In the genomic region with DNA sequence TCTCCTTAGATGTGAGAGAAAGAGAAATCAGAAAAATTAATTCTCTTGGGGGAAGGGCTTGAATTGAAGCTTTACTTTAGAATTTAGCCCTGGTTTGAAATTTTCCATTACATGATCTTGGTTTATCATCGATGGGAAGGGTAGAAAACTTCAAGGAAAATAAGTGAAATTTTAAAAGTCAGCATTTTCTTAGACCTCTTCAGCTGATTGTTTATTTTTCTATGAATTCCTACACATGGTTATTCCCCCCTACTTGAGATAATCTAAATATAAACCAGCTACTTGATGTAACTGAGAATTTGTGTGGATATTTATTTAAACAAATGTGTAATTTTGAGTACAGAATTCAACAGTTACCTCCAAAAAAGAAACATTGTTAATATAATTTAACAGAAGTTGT, we compare ENCODE assay signal across 29 cellular contexts. TPM values are rescaled to one million over a fixed set of nuclear protein-coding genes. Genes with fewer than 3 reads are reported as not detected.
"Had no signal": no experiment of that assay in that cellular context is flagged by ENCODE, and none has a peak within 500 bp of the region (broad histone marks: within the 10 kb centered on the region; RNA-seq: fewer than 3 reads in every experiment).

No MANE protein-coding gene starts in this region.

- H3K27me3 ChIP-seq: ascending aorta, colonic mucosa had no signal

- H3K9me3 ChIP-seq: ascending aorta, colonic mucosa had no signal

- H3K4me1 ChIP-seq: ascending aorta, colonic mucosa had no signal

- H3K27ac ChIP-seq: ascending aorta, colonic mucosa had no signal

- ATAC-seq: activated CD8-positive, alpha-beta T cell treated with anti-CD3 and anti-CD28 coated beads, Interleukin-2, amount 10 ng/mL, durations not matched to agents 7 days and 5 days; activated naive CD8-positive, alpha-beta T cell treated with anti-CD3 and anti-CD28 coated beads, Interleukin-2, amount 50 U/mL, for 24 hours; PC-3; T-helper 17 cell; WTC11 had no signal

- H3K27ac Mint-ChIP-seq: activated CD8-positive, alpha-beta T cell treated with anti-CD3 and anti-CD28 coated beads, Interleukin-2, amount 10 ng/mL, durations not matched to agents 7 days and 5 days; activated naive CD8-positive, alpha-beta T cell treated with anti-CD3 and anti-CD28 coated beads, Interleukin-2, amount 50 U/mL, for 24 hours; activated T-cell treated with anti-CD3 and anti-CD28 coated beads, Interleukin-2, amount 50 U/mL, for 24 hours; activated T-helper 1 cell treated with anti-CD3 and anti-CD28 coated beads, Interleukin-12 subunit alpha, Interleukin-12 subunit beta, Interleukin-2, Interleukin-4 antibody, amounts not matched to agents 30 ng/mL and 10 ng/mL and 1 ng/mL, durations not matched to agents 14 hours and 24 hours and 36 hours; brain; T-helper 17 cell; WTC11 had no signal

- DNase-seq: activated CD4-positive, alpha-beta T cell treated with anti-CD3 and anti-CD28 coated beads for 48 hours; activated CD4-positive, alpha-beta T cell treated with anti-CD3 and anti-CD28 coated beads, Interleukin-2, amount 50 U/mL, for 4 hours; activated CD4-positive, CD25-positive, alpha-beta regulatory T cell treated with anti-CD3 and anti-CD28 coated beads, Interleukin-2, amount 50 U/mL, for 72 hours; activated CD8-positive, alpha-beta memory T cell treated with anti-CD3 and anti-CD28 coated beads, Interleukin-2, amount 50 U/mL, for 48 hours; activated CD8-positive, alpha-beta T cell treated with anti-CD3 and anti-CD28 coated beads, Interleukin-2, amount 10 ng/mL, durations not matched to agents 7 days and 5 days; activated effector memory CD4-positive, alpha-beta T cell treated with Interleukin-2 at 50 U/mL for 16 hours; activated naive CD4-positive, alpha-beta T cell; activated naive CD8-positive, alpha-beta T cell treated with anti-CD3 and anti-CD28 coated beads, Interleukin-2, amount 50 U/mL, for 24 hours; activated T-cell treated with anti-CD3 and anti-CD28 coated beads, Interleukin-2, amount 50 U/mL, for 24 hours; amniotic stem cell; cerebellar nuclear complex; colonic mucosa; NCI-H1092; NCI-H1417; NCI-H1694; NCI-H2029; NCI-H2107; NCI-H2171 treated with DMSO at 0.1 percent for 48 hours; NCI-H510A treated with DMSO at 0.1 percent for 48 hours; NCI-H69; PC-3; SIG-M5; T-helper 17 cell; T-helper 9 cell had no signal

- H3K4me3 ChIP-seq: ascending aorta, colonic mucosa had no signal

- H3K9me3 Mint-ChIP-seq: activated naive CD4-positive, alpha-beta T cell treated with anti-CD3 and anti-CD28 coated beads, Interleukin-2, amount 50 U/mL, for 24 hours; activated naive CD8-positive, alpha-beta T cell treated with anti-CD3 and anti-CD28 coated beads, Interleukin-2, amount 50 U/mL, for 24 hours; activated T-cell treated with anti-CD3 and anti-CD28 coated beads, Interleukin-2, amount 50 U/mL, for 24 hours; activated T-helper 1 cell treated with anti-CD3 and anti-CD28 coated beads, Interleukin-12 subunit alpha, Interleukin-12 subunit beta, Interleukin-2, Interleukin-4 antibody, amounts not matched to agents 30 ng/mL and 10 ng/mL and 1 ng/mL, durations not matched to agents 14 hours and 24 hours and 36 hours; brain; WTC11 had no signal

RNA-seq across cellular contexts. Expression of a gene that starts 10.9 kb away (rescaled TPM):
- total RNA-seq: ascending aorta had no signal
